Comparison of ENCODE assay signal across 1 cellular context in genomic region chr21:9767592-9768375, GRCh38.
TF ChIP-seq lines count a peak whose summit lies in the region.

No MANE protein-coding gene starts in this region.

TF ChIP-seq in SK-N-SH treated with all-trans-retinoic acid at 6 μM for 48 hours, 23 proteins besides CTCF, POLR2A, EP300 and RAD21 (continued from another document):
- TF ChIP-seq TSHZ2 (CRISPR knock-in tag; IDR thresholded peaks at IDR 0.05) = no peak
- TF ChIP-seq OSR1 (CRISPR knock-in tag; IDR thresholded peaks at IDR 0.05) = no peak
- TF ChIP-seq ZFP3 (CRISPR knock-in tag; IDR thresholded peaks at IDR 0.05) = no peak
- no peak for TF ChIP-seq GLIS3 (CRISPR knock-in tag; IDR thresholded peaks at IDR 0.05)
- no peak for TF ChIP-seq ZFP30 (CRISPR knock-in tag; IDR thresholded peaks at IDR 0.05)
- no peak for TF ChIP-seq ZC3H10 (CRISPR knock-in tag; IDR thresholded peaks at IDR 0.05)
- TF ChIP-seq, protein P1, sequence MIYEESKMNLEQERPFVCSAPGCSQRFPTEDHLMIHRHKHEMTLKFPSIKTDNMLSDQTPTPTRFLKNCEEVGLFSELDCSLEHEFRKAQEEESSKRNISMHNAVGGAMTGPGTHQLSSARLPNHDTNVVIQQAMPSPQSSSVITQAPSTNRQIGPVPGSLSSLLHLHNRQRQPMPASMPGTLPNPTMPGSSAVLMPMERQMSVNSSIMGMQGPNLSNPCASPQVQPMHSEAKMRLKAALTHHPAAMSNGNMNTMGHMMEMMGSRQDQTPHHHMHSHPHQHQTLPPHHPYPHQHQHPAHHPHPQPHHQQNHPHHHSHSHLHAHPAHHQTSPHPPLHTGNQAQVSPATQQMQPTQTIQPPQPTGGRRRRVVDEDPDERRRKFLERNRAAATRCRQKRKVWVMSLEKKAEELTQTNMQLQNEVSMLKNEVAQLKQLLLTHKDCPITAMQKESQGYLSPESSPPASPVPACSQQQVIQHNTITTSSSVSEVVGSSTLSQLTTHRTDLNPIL (CRISPR knock-in tag; IDR thresholded peaks at IDR 0.05; ENCODE audit: low read depth) = no peak
- no peak for TF ChIP-seq BACH2 (CRISPR knock-in tag; IDR thresholded peaks at IDR 0.05; ENCODE audit: borderline replicate concordance)
